Comparison of ENCODE assay signal across 12 cellular contexts in genomic region chr16:19705131-19705501, GRCh38. TPM values are rescaled to one million over a fixed set of nuclear protein-coding genes. Genes with fewer than 3 reads are reported as not detected.
DNase-seq lines count a peak whose midpoint lies in the region; TF ChIP-seq lines count a peak whose summit lies in the region.
"Had no signal": no experiment of that assay in that cellular context is flagged by ENCODE, and none has a peak within 500 bp of the region (broad histone marks: within the 10 kb centered on the region; RNA-seq: fewer than 3 reads in every experiment).

No MANE protein-coding gene starts in this region.

- CTCF ChIA-PET in RWPE1 (lab: Yijun Ruan, JAX) = interaction anchor here (0.6 kb wide), 1 partner anchor 1219 kb away, joined by 6 read pairs; no protein-coding TSS in a partner anchor
- CTCF ChIA-PET in activated CD4-positive, alpha-beta T cell treated with anti-CD3 and anti-CD28 coated beads, Interleukin-2, amount 10 ng/mL, durations not matched to agents 7 days and 5 days (lab: Charles Lee) = interaction anchor here (1.3 to 1.6 kb wide), 3 partner anchors 9 to 23 kb away, joined by 4 to 6 read pairs (median 5); no protein-coding TSS in a partner anchor

- no peaks in the 10 kb centered on the region for H3K27me3 Mint-ChIP-seq in activated CD4-positive, alpha-beta T cell treated with anti-CD3 and anti-CD28 coated beads, Interleukin-2, amount 10 ng/mL, durations not matched to agents 7 days and 5 days
- H3K27me3 Mint-ChIP-seq: activated naive CD4-positive, alpha-beta T cell treated with anti-CD3 and anti-CD28 coated beads, Interleukin-2, amount 50 U/mL, for 24 hours; IgD-negative memory B cell had no signal

- H3K4me3 Mint-ChIP-seq in activated CD4-positive, alpha-beta T cell treated with anti-CD3 and anti-CD28 coated beads, Interleukin-2, amount 10 ng/mL, durations not matched to agents 7 days and 5 days = no peak overlapping the region
- H3K4me3 Mint-ChIP-seq: activated naive CD4-positive, alpha-beta T cell treated with anti-CD3 and anti-CD28 coated beads, Interleukin-2, amount 50 U/mL, for 24 hours; IgD-negative memory B cell had no signal

- peaks cover 62% of the 10 kb centered on the region for H3K36me3 Mint-ChIP-seq in activated CD4-positive, alpha-beta T cell treated with anti-CD3 and anti-CD28 coated beads, Interleukin-2, amount 10 ng/mL, durations not matched to agents 7 days and 5 days (ENCODE audit: low read depth)

- TF ChIP-seq CTCF in RWPE1 (conservative IDR thresholded peaks at IDR 0.05; ENCODE audit: low read depth) (no peak), testis (IDR thresholded peaks at IDR 0.05) (no peak)

- no peak overlapping the region for H3K4me3 ChIP-seq in muscle layer of duodenum (ENCODE audit: low read depth in 1 of 2, low read length in 2 of 2)
- H3K4me3 ChIP-seq in testis = no peak overlapping the region

- no peak for DNase-seq in RWPE1 (ENCODE audit: low spot score)
- DNase-seq in testis = no peak
- DNase-seq in LoVo (ENCODE audit: low spot score) = no peak
- no peak for DNase-seq in GM19240 (ENCODE audit: insufficient read length, low spot score)
- no peak for DNase-seq in activated CD4-positive, alpha-beta T cell treated with anti-CD3 and anti-CD28 coated beads, Interleukin-2, amount 10 ng/mL, durations not matched to agents 7 days and 5 days
- DNase-seq: midbrain, NCI-H1092 had no signal

- no peaks in the 10 kb centered on the region for H3K9me3 Mint-ChIP-seq in activated CD4-positive, alpha-beta T cell treated with anti-CD3 and anti-CD28 coated beads, Interleukin-2, amount 10 ng/mL, durations not matched to agents 7 days and 5 days
- H3K9me3 Mint-ChIP-seq: activated naive CD4-positive, alpha-beta T cell treated with anti-CD3 and anti-CD28 coated beads, Interleukin-2, amount 50 U/mL, for 24 hours; IgD-negative memory B cell had no signal

- TF ChIP-seq POLR2A in testis (IDR thresholded peaks at IDR 0.05) = no peak

- H3K9me3 ChIP-seq in muscle layer of duodenum (ENCODE audit: control insufficient read depth in 1 of 2, low read length in 2 of 2) (no peaks in the 10 kb centered on the region), testis (no peaks in the 10 kb centered on the region)

- H3K4me1 Mint-ChIP-seq in activated CD4-positive, alpha-beta T cell treated with anti-CD3 and anti-CD28 coated beads, Interleukin-2, amount 10 ng/mL, durations not matched to agents 7 days and 5 days = peaks cover 2% of the 10 kb centered on the region

- POLR2A ChIA-PET in RWPE1 (lab: Yijun Ruan, JAX; ENCODE audit: low non-redundant PET) = no interaction called here
- POLR2A ChIA-PET in activated CD4-positive, alpha-beta T cell treated with anti-CD3 and anti-CD28 coated beads, Interleukin-2, amount 10 ng/mL, durations not matched to agents 7 days and 5 days (lab: Charles Lee) = interaction anchor here (0.6 kb wide), 1 partner anchor 9 kb away, joined by 3 read pairs; no protein-coding TSS in a partner anchor

- peaks cover 10 to 11% of the 10 kb centered on the region in 2 donors for H3K4me1 ChIP-seq in muscle layer of duodenum (ENCODE audit: control insufficient read depth in 1 of 2, insufficient read depth in 2 of 2, low read length in 2 of 2)
- peaks cover 32% of the 10 kb centered on the region for H3K4me1 ChIP-seq in testis

- peak overlapping the region; percentile 39 for H3K27ac ChIP-seq in RWPE1
- peak overlapping the region; percentile 70 for H3K27ac ChIP-seq in cingulate gyrus (ENCODE audit: low read depth, low read length)
- peak overlapping the region; percentile 4 for H3K27ac ChIP-seq in muscle layer of duodenum (ENCODE audit: low read length)
- H3K27ac ChIP-seq in testis = peak overlapping the region; percentile 76 to 83
- H3K27ac ChIP-seq: VCaP had no signal

- WGBS in testis, 2 donors = 95 to 96% methylated on average over 6 to 8 of the region's 8 CpGs

- H3K27me3 ChIP-seq in muscle layer of duodenum (ENCODE audit: low read depth, low read length) (no peaks in the 10 kb centered on the region), testis (no peaks in the 10 kb centered on the region)

- intact Hi-C loops in testis (cut with DNase I; ENCODE audit: low total_unique reads) = no loop called here

- H3K36me3 ChIP-seq in muscle layer of duodenum (ENCODE audit: control insufficient read depth in 1 of 2, insufficient read depth in 2 of 2, low read length in 2 of 2) = peaks cover 37 to 65% of the 10 kb centered on the region in 2 donors
- no peaks in the 10 kb centered on the region for H3K36me3 ChIP-seq in testis (ENCODE audit: low read depth, missing control alignments)

- no peak overlapping the region for H3K27ac Mint-ChIP-seq in activated CD4-positive, alpha-beta T cell treated with anti-CD3 and anti-CD28 coated beads, Interleukin-2, amount 10 ng/mL, durations not matched to agents 7 days and 5 days
- H3K27ac Mint-ChIP-seq: activated naive CD4-positive, alpha-beta T cell treated with anti-CD3 and anti-CD28 coated beads, Interleukin-2, amount 50 U/mL, for 24 hours; IgD-negative memory B cell had no signal

RNA-seq across cellular contexts. Expression of gene KNOP1, which starts 12.9 kb away (rescaled TPM):
- 10 to 100 TPM; 25.3 to 26.8 TPM for total RNA-seq in testis
- 22.4 TPM for polyA plus RNA-seq in testis (ENCODE audit: insufficient read depth, low read depth, low replicate concordance)
- total RNA-seq in activated CD4-positive, alpha-beta T cell treated with anti-CD3 and anti-CD28 coated beads, Interleukin-2, amount 10 ng/mL, durations not matched to agents 7 days and 5 days = 10 to 100 TPM; 16.8 TPM

RNA-seq across cellular contexts. Expression of gene IQCK, which starts 13.0 kb away (rescaled TPM):
- 10 to 100 TPM; 77.8 to 91.3 TPM for total RNA-seq in testis
- polyA plus RNA-seq in testis (ENCODE audit: insufficient read depth, low read depth, low replicate concordance) = 102 TPM
- total RNA-seq in activated CD4-positive, alpha-beta T cell treated with anti-CD3 and anti-CD28 coated beads, Interleukin-2, amount 10 ng/mL, durations not matched to agents 7 days and 5 days = 1 to 10 TPM; 1.1 to 1.5 TPM

Comparison
In these comparisons a context has a peak if more than half of its experiments do, and no peak if none do; other contexts are left out.
1. H3K27ac ChIP-seq: peak in every context shown above with its lines; median percentile 80 in testis; 70 in cingulate gyrus; 39 in RWPE1; 4 in muscle layer of duodenum.
2. RNA of gene IQCK, which starts 13.0 kb away (total RNA-seq): 77.8 to 91.3 TPM in testis; 1.1 to 1.5 TPM in activated CD4-positive, alpha-beta T cell treated with anti-CD3 and anti-CD28 coated beads, Interleukin-2, amount 10 ng/mL, durations not matched to agents 7 days and 5 days; every median in the first group is over 10 times any median in the second.